In the genomic region with DNA sequence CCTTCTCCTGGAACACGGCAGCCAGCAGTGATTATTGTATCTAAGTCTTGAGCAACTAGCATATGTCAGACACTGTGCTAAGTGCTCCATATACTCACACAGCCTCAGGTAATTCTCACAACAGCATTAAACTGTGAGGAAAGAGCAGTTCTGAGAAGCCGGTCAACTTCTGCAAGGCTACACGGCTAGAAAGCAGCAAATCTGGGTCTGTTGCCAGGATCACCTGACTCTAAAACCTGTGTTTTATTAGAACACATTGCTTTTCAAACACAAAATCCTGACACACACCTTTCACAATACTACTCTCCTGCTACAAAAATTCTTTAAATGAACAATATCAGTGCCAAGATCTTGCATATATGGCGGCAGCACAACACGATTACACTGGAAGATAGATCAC, we compare ENCODE assay signal across 17 cellular contexts. TPM values are rescaled to one million over a fixed set of nuclear protein-coding genes. Genes with fewer than 3 reads are reported as not detected.
DNase-seq lines count a peak whose midpoint lies in the region; ATAC-seq, FAIRE-seq and TF ChIP-seq lines count a peak whose summit lies in the region.
"Had no signal": no experiment of that assay in that cellular context is flagged by ENCODE, and none has a peak within 500 bp of the region (broad histone marks: within the 10 kb centered on the region; RNA-seq: fewer than 3 reads in every experiment).

No MANE protein-coding gene starts in this region.

- peak overlapping the region; percentile 13; the same call in 1 of the 2 replicates for H3K27ac ChIP-seq in C4-2B
- H3K27ac ChIP-seq in upper lobe of right lung = no peak overlapping the region
- H3K27ac ChIP-seq: BLaER1 treated with 17β-estradiol and CSF1 and Interleukin-3, amounts not matched to agents 10 nM and 100 nM had no signal

- H3K4me1 ChIP-seq in upper lobe of right lung = no peaks in the 10 kb centered on the region
- H3K4me1 ChIP-seq: Caco-2 had no signal

- TF ChIP-seq CTCF in C4-2B (conservative IDR thresholded peaks at IDR 0.05) (no peak), LNCaP clone FGC (IDR thresholded peaks at IDR 0.05; ENCODE audit: control insufficient read depth, extremely low read depth, insufficient read depth) (no peak), bronchial epithelial cell (IDR thresholded peaks at IDR 0.05; ENCODE audit: insufficient read depth, low read length, severe bottlenecking) (no peak), upper lobe of right lung (IDR thresholded peaks at IDR 0.05) (no peak)

- no peak overlapping the region for H3K4me3 ChIP-seq in LNCaP clone FGC (ENCODE audit: low read depth, low read length)
- no peak overlapping the region for H3K4me3 ChIP-seq in bronchial epithelial cell (ENCODE audit: low read depth, low read length)
- H3K4me3 ChIP-seq in upper lobe of right lung = no peak overlapping the region
- H3K4me3 ChIP-seq: BLaER1 treated with 17β-estradiol and CSF1 and Interleukin-3, amounts not matched to agents 10 nM and 100 nM had no signal

- intact Hi-C loops in upper lobe of right lung (cut with DNase I) = no loop called here

- H3K36me3 ChIP-seq in bronchial epithelial cell (ENCODE audit: control insufficient read depth, insufficient read depth, low read length) = no peaks in the 10 kb centered on the region
- H3K36me3 ChIP-seq in upper lobe of right lung = peaks cover 15% of the 10 kb centered on the region

- DNase-seq in LNCaP clone FGC (ENCODE audit: low read depth) (peak; percentile 39), bronchial epithelial cell (ENCODE audit: low read depth) (peak; percentile 3), left lobe of liver (ENCODE audit: low spot score) (no peak), upper lobe of right lung (no peak), NCI-H1092 treated with DMSO at 0.1 percent for 48 hours (lab: John Stamatoyannopoulos, UW) (no peak)
- DNase-seq: Caco-2; CD4-positive, CD25-positive, alpha-beta regulatory T cell; CD8-positive, alpha-beta memory T cell; H9 had no signal

- no peaks in the 10 kb centered on the region for H3K27me3 ChIP-seq in bronchial epithelial cell (ENCODE audit: control insufficient read depth, insufficient read depth, low read length)
- H3K27me3 ChIP-seq in upper lobe of right lung = no peaks in the 10 kb centered on the region
- H3K27me3 ChIP-seq: BLaER1 treated with 17β-estradiol and CSF1 and Interleukin-3, amounts not matched to agents 10 nM and 100 nM had no signal

- ATAC-seq in left lobe of liver = peak; percentile 54
- no peak for ATAC-seq in HG02798 (IDR thresholded peaks at IDR 0.05; ENCODE audit: poor library complexity, unreplicated experiment)
- no peak for ATAC-seq in upper lobe of right lung

- no peak for FAIRE-seq in bronchial epithelial cell (lab: Jason Lieb, UNC)
- FAIRE-seq: D721Med, G401.6, GM12891, H1 had no signal

- no peaks in the 10 kb centered on the region for H3K9me3 ChIP-seq in upper lobe of right lung
- H3K9me3 ChIP-seq: BLaER1 treated with 17β-estradiol and CSF1 and Interleukin-3, amounts not matched to agents 10 nM and 100 nM; Caco-2 had no signal

RNA-seq across cellular contexts. Expression of a gene that starts 49.8 kb away (rescaled TPM):
- 0.77 and 1.1 TPM in 2 replicates for total RNA-seq in bronchial epithelial cell
- 0.93 TPM for total RNA-seq in left lobe of liver
- 5.4 TPM for total RNA-seq in upper lobe of right lung
- total RNA-seq: A172 had no signal

Comparison
In these comparisons a context has a peak if more than half of its experiments do, and no peak if none do; other contexts are left out.
1. DNase-seq: peak in LNCaP clone FGC (single experiment) and bronchial epithelial cell (single experiment); none in left lobe of liver (single experiment), upper lobe of right lung (single experiment) and NCI-H1092 treated with DMSO at 0.1 percent for 48 hours (single experiment).